ENCODE assay signal across 7 cellular contexts in genomic region chr5:172453986-172454354, GRCh38. TPM values are rescaled to one million over a fixed set of nuclear protein-coding genes. Genes with fewer than 3 reads are reported as not detected.
A peak's percentile ranks its signal among the peaks of the same experiment; 100 is the strongest.
DNase-seq lines count a peak whose midpoint lies in the region; ATAC-seq and TF ChIP-seq lines count a peak whose summit lies in the region.

No MANE protein-coding gene starts in this region.

- H3K9me2 ChIP-seq in MM.1S (replicated peaks; ENCODE audit: insufficient read depth, low read length) = no peaks in the 10 kb centered on the region

- ATAC-seq in central memory CD8-positive, alpha-beta T cell (replicated peaks; ENCODE audit: extremely low read depth, poor library complexity, severe bottlenecking) = peak; percentile 57
- peak; percentile 15 for ATAC-seq in left lung

- H3K9me3 Mint-ChIP-seq in central memory CD8-positive, alpha-beta T cell = no peaks in the 10 kb centered on the region

- H3K4me3 Mint-ChIP-seq in central memory CD8-positive, alpha-beta T cell = peak overlapping the region; percentile 62

- no peaks in the 10 kb centered on the region for H3K79me2 ChIP-seq in MM.1S (ENCODE audit: low read length)

- TF ChIP-seq CTCF in GM06990 (IDR thresholded peaks at IDR 0.05; ENCODE audit: insufficient read depth, low read length, poor library complexity, severe bottlenecking) (no peak), MM.1S (IDR thresholded peaks at IDR 0.05; ENCODE audit: low read length) (no peak), left lung (IDR thresholded peaks at IDR 0.05) (no peak)

- peaks cover 2% of the 10 kb centered on the region for H3K36me3 Mint-ChIP-seq in central memory CD8-positive, alpha-beta T cell (ENCODE audit: insufficient read depth)

- H3K9me3 ChIP-seq in MM.1S (replicated peaks; ENCODE audit: insufficient read depth, low read length) (no peaks in the 10 kb centered on the region), left lung (no peaks in the 10 kb centered on the region)

- peaks cover 83% of the 10 kb centered on the region for H3K27me3 Mint-ChIP-seq in central memory CD8-positive, alpha-beta T cell

- H3K27ac Mint-ChIP-seq in central memory CD8-positive, alpha-beta T cell (ENCODE audit: low read depth) = no peak overlapping the region

- H4K20me1 ChIP-seq in MM.1S (ENCODE audit: insufficient read depth, low read length) = no peaks in the 10 kb centered on the region

- no peaks in the 10 kb centered on the region for H3K4me1 ChIP-seq in MM.1S (ENCODE audit: low read length)
- H3K4me1 ChIP-seq in left lung = peaks cover 15 to 61% of the 10 kb centered on the region in 2 donors

- H3K9ac ChIP-seq in MM.1S (ENCODE audit: low read length) = no peak overlapping the region

- H2AFZ ChIP-seq in MM.1S (ENCODE audit: low read length) = peak overlapping the region; percentile 48; the same call in 1 of the 2 replicates

- no peaks in the 10 kb centered on the region for H3F3A ChIP-seq in MM.1S (ENCODE audit: insufficient read depth, low read length)

- peak; percentile 14 for DNase-seq in GM06990 (ENCODE audit: extremely low read depth, insufficient read length)
- no peak for DNase-seq in MM.1S
- DNase-seq in central memory CD8-positive, alpha-beta T cell (ENCODE audit: low spot score in 2 of 2) = no peak
- peak in 1 of 2 donors; percentile 86 for DNase-seq in left lung
- DNase-seq in NOMO-1 treated with DMSO at 0.1 percent for 48 hours (lab: John Stamatoyannopoulos, UW; ENCODE audit: unreplicated experiment) = no peak
- no peak for DNase-seq in kidney glomerular epithelial cell (lab: John Stamatoyannopoulos, UW)

- H3K4me3 ChIP-seq in GM06990 (replicated peaks; ENCODE audit: low read depth, low read length) = peak overlapping the region; percentile 58
- peak overlapping the region; percentile 57; the same call in 1 of the 2 replicates for H3K4me3 ChIP-seq in MM.1S (ENCODE audit: low read length)
- peak overlapping the region; percentile 67 to 73 for H3K4me3 ChIP-seq in left lung

- H3K36me3 ChIP-seq in GM06990 (ENCODE audit: control insufficient read depth, insufficient read depth, low read length) (no peaks in the 10 kb centered on the region), MM.1S (replicated peaks; ENCODE audit: insufficient read depth, low read length) (no peaks in the 10 kb centered on the region), left lung (no peaks in the 10 kb centered on the region)

- H3K27ac ChIP-seq in MM.1S (ENCODE audit: low read length) (no peak overlapping the region), left lung (peak overlapping the region; percentile 47 to 71), temporal lobe (ENCODE audit: low read depth, low read length) (peak overlapping the region; percentile 76)

- peaks cover 7% of the 10 kb centered on the region for H3K4me1 Mint-ChIP-seq in central memory CD8-positive, alpha-beta T cell

- H3K27me3 ChIP-seq in GM06990 (replicated peaks; ENCODE audit: control insufficient read depth, insufficient read depth, low read length) (peaks cover 2% of the 10 kb centered on the region; the same call in 1 of the 2 replicates), MM.1S (replicated peaks; ENCODE audit: insufficient read depth, low read length) (peaks cover 8% of the 10 kb centered on the region), left lung (peaks cover 0 to 30% of the 10 kb centered on the region in 2 donors)

- intact Hi-C loops in left lung (cut with DNase I) = no loop called here

- H3K4me2 ChIP-seq in MM.1S (ENCODE audit: low read depth, low read length) = peak overlapping the region; percentile 56

RNA-seq across cellular contexts. Expression of gene SH3PXD2B, which starts 0.4 kb away (rescaled TPM):
- 10 to 100 TPM; 50.7 to 57.5 TPM for total RNA-seq in left lung
- total RNA-seq in temporal lobe = 13.8 TPM
